In genomic region chr12:52247622-52248540, GRCh38 we compare ENCODE assay signal across 13 cellular contexts. TPM values are rescaled to one million over a fixed set of nuclear protein-coding genes. Genes with fewer than 3 reads are reported as not detected.
DNase-seq lines count a peak whose midpoint lies in the region; ATAC-seq and TF ChIP-seq lines count a peak whose summit lies in the region.
"Had no signal": no experiment of that assay in that cellular context is flagged by ENCODE, and none has a peak within 500 bp of the region (broad histone marks: within the 10 kb centered on the region; RNA-seq: fewer than 3 reads in every experiment).

No MANE protein-coding gene starts in this region.

- peaks cover 0 to 10% (median 2%) of the 10 kb centered on the region in 3 experiments; a peak in 3 of 7 replicates for H3K36me3 Mint-ChIP-seq in H9 (ENCODE audit: insufficient read depth in 1 of 3, low read depth in 3 of 3)
- H3K36me3 Mint-ChIP-seq in progenitor cell of endocrine pancreas (ENCODE audit: insufficient read depth): no peaks in the 10 kb centered on the region

- H3K4me2 ChIP-seq in H9 (ENCODE audit: insufficient read depth, insufficient read length, low read length): no peak overlapping the region

- no peak overlapping the region for H3K4ac ChIP-seq in H9 (ENCODE audit: low read depth, low read length)

- no peaks in the 10 kb centered on the region; the same call in 1 of the 2 replicates for H3K27me3 ChIP-seq in H9 (ENCODE audit: insufficient read depth, low read length)
- H3K27me3 ChIP-seq in breast epithelium: no peaks in the 10 kb centered on the region
- H3K27me3 ChIP-seq in brain microvascular endothelial cell (replicated peaks): no peaks in the 10 kb centered on the region
- H3K27me3 ChIP-seq: SJSA1 had no signal

- no peak for TF ChIP-seq CTCF in H9 (conservative IDR thresholded peaks at IDR 0.05)
- TF ChIP-seq CTCF in breast epithelium (IDR thresholded peaks at IDR 0.05): no peak
- no peak for TF ChIP-seq CTCF in progenitor cell of endocrine pancreas (IDR thresholded peaks at IDR 0.05; ENCODE audit: unreplicated experiment)
- TF ChIP-seq CTCF in brain microvascular endothelial cell (IDR thresholded peaks at IDR 0.05; ENCODE audit: low read depth, low read length, missing control alignments): no peak

- no peak overlapping the region for H2BK20ac ChIP-seq in H9 (ENCODE audit: low read depth, low read length, poor library complexity, severe bottlenecking)

- peak; percentile 46 for DNase-seq in NCI-H146 (lab: John Stamatoyannopoulos, UW)
- DNase-seq in NCI-H146 treated with DMSO at 0.1 percent for 48 hours (lab: John Stamatoyannopoulos, UW; ENCODE audit: unreplicated experiment): no peak
- peak; percentile 22 for DNase-seq in H9
- DNase-seq in breast epithelium (ENCODE audit: low spot score in 2 of 2): peak in 1 of 2 donors; percentile 48
- DNase-seq in progenitor cell of endocrine pancreas (ENCODE audit: low spot score, unreplicated experiment): no peak
- DNase-seq in brain microvascular endothelial cell: no peak
- DNase-seq in NCI-H187 treated with DMSO at 0.1 percent for 48 hours (lab: John Stamatoyannopoulos, UW): no peak
- DNase-seq: ACHN; activated CD4-positive, CD25-positive, alpha-beta regulatory T cell treated with anti-CD3 and anti-CD28 coated beads, Interleukin-2, amount 50 U/mL, for 72 hours; NCI-H1092 had no signal

- TF ChIP-seq POLR2A in breast epithelium (IDR thresholded peaks at IDR 0.05): no peak

- no peaks in the 10 kb centered on the region for H3K36me3 ChIP-seq in breast epithelium
- no peaks in the 10 kb centered on the region for H3K36me3 ChIP-seq in brain microvascular endothelial cell (replicated peaks)
- H3K36me3 ChIP-seq: SJSA1 had no signal

- in situ Hi-C loops in brain microvascular endothelial cell (cut with HindIII; ENCODE audit: low pct_ligation_motif_present, low sequenced_read_pairs): no loop called here

- no peak overlapping the region for H4K8ac ChIP-seq in H9 (replicated peaks; ENCODE audit: insufficient read length, low read depth, low read length)

- H3K4me3 Mint-ChIP-seq in H9 (no peak overlapping the region; a peak in 1 of 5 replicates), progenitor cell of endocrine pancreas (ENCODE audit: low read depth) (peak overlapping the region; percentile 65)
- H3K4me3 Mint-ChIP-seq: activated naive CD4-positive, alpha-beta T cell treated with anti-CD3 and anti-CD28 coated beads, Interleukin-2, amount 50 U/mL, for 24 hours had no signal

- H3K18ac ChIP-seq in H9 (ENCODE audit: insufficient read length, low read depth, low read length): no peak overlapping the region

- intact Hi-C loops in breast epithelium (cut with DNase I; ENCODE audit: low total_unique reads): no loop called here

- no peaks in the 10 kb centered on the region for H4K20me1 ChIP-seq in H9 (ENCODE audit: control insufficient read depth, insufficient read depth, insufficient read length)

- H3K79me1 ChIP-seq in H9 (ENCODE audit: insufficient read depth, low read depth, low read length, poor library complexity, severe bottlenecking): no peaks in the 10 kb centered on the region

- H3K79me2 ChIP-seq in H9 (ENCODE audit: insufficient read depth, low read length): no peaks in the 10 kb centered on the region

- no peaks in the 10 kb centered on the region for H3K23me2 ChIP-seq in H9 (ENCODE audit: insufficient read length, low read depth, low read length, poor library complexity, severe bottlenecking)

- no peak overlapping the region for H2AFZ ChIP-seq in H9 (ENCODE audit: low read length)

- no peak overlapping the region for H2AK5ac ChIP-seq in H9 (ENCODE audit: insufficient read length, low read length)

- H3K9me3 ChIP-seq in H9 (ENCODE audit: control insufficient read depth, low read depth, low read length) (no peaks in the 10 kb centered on the region), breast epithelium (no peaks in the 10 kb centered on the region)
- H3K9me3 ChIP-seq: SJSA1 had no signal

- no peak overlapping the region for H3K56ac ChIP-seq in H9 (ENCODE audit: insufficient read length, low read depth, low read length)

- no peak overlapping the region for H2BK120ac ChIP-seq in H9 (ENCODE audit: low read depth, low read length, poor library complexity, severe bottlenecking)

- ATAC-seq in GM19324 (IDR thresholded peaks at IDR 0.05; ENCODE audit: low FRiP score, unreplicated experiment): no peak

- no peak overlapping the region for H2BK15ac ChIP-seq in H9 (ENCODE audit: low read depth, low read length)

- H3K14ac ChIP-seq in H9 (ENCODE audit: insufficient read depth, low read length): no peak overlapping the region

- H3K4me1 ChIP-seq in H9 (ENCODE audit: insufficient read depth, low read length) (peaks cover 5% of the 10 kb centered on the region; the same call in 1 of the 2 replicates), breast epithelium (peaks cover 14 to 50% of the 10 kb centered on the region in 2 donors)

- H3K27me3 Mint-ChIP-seq in H9 (ENCODE audit: low read depth) (peaks cover 55% of the 10 kb centered on the region), progenitor cell of endocrine pancreas (peaks cover 67% of the 10 kb centered on the region)

- no peak overlapping the region for H3T11ph ChIP-seq in H9 (ENCODE audit: low read length)

- peaks cover 33 to 44% of the 10 kb centered on the region in 2 experiments for H3K4me1 Mint-ChIP-seq in H9
- H3K4me1 Mint-ChIP-seq in progenitor cell of endocrine pancreas (ENCODE audit: low read depth): peaks cover 43% of the 10 kb centered on the region

- H3K27ac ChIP-seq in H9 (ENCODE audit: insufficient read length, low read depth, low read length) (no peak overlapping the region), breast epithelium (peak overlapping the region; percentile 97 to 98), brain microvascular endothelial cell (no peak overlapping the region)

- no CpG with 5 or more reads among the region's 10 CpGs for WGBS in H9 (ENCODE audit: extremely low coverage, insufficient read length, low lambda C conversion rate)

- H3K9me3 Mint-ChIP-seq in H9 (no peaks in the 10 kb centered on the region), progenitor cell of endocrine pancreas (ENCODE audit: low read depth) (no peaks in the 10 kb centered on the region)
- H3K9me3 Mint-ChIP-seq: activated naive CD4-positive, alpha-beta T cell treated with anti-CD3 and anti-CD28 coated beads, Interleukin-2, amount 50 U/mL, for 24 hours had no signal

- H3K4me3 ChIP-seq in breast epithelium (no peak overlapping the region), brain microvascular endothelial cell (ENCODE audit: low read depth, low read length) (no peak overlapping the region)
- H3K4me3 ChIP-seq: SJSA1 had no signal

- H3K27ac Mint-ChIP-seq in H9 (peak overlapping the region in 2 of 3 experiments; percentile 45 to 68; a peak in 4 of 7 replicates), progenitor cell of endocrine pancreas (peak overlapping the region; percentile 91)

- no peak overlapping the region for H2BK5ac ChIP-seq in H9 (ENCODE audit: insufficient read length, low read length)

- H4K5ac ChIP-seq in H9 (ENCODE audit: insufficient read length, low read depth, low read length): no peak overlapping the region

- no peak overlapping the region for H4K91ac ChIP-seq in H9 (ENCODE audit: insufficient read length, low read depth, low read length)

- H3K23ac ChIP-seq in H9 (ENCODE audit: insufficient read length, low read depth, low read length): no peak overlapping the region

- no peak overlapping the region for H2BK12ac ChIP-seq in H9 (ENCODE audit: insufficient read length, low read depth, low read length)

- no peak overlapping the region for H3K9ac ChIP-seq in H9 (ENCODE audit: extremely low read depth, insufficient read length, low read length)

RNA-seq across cellular contexts. Expression of gene KRT7, which starts 14.8 kb away (rescaled TPM):
- total RNA-seq in H9 (2021) (8.9 and 10.0 TPM in 2 replicates), breast epithelium (1,000 to 10,000 TPM in 1 of 3 donors, 100 to 1,000 TPM in 1, 1 to 10 TPM in 1; 4.2 to 1,051 (median 358) TPM), progenitor cell of endocrine pancreas (11.6 and 18.2 TPM in 2 replicates)

RNA-seq across cellular contexts. Expression of gene KRT86, which starts 26.6 kb away (rescaled TPM):
- total RNA-seq in H9 (2021): not detected in 2 replicates
- 1 to 10 TPM in 1 of 3 donors, under 1 TPM in 1, not detected in 1; 0.66 to 2.2 TPM for total RNA-seq in breast epithelium
- not detected in 2 replicates for total RNA-seq in progenitor cell of endocrine pancreas

RNA-seq across cellular contexts. Expression of gene KRT81, which starts 43.5 kb away (rescaled TPM):
- not detected in 2 replicates for total RNA-seq in H9 (2021)
- total RNA-seq in breast epithelium: 10 to 100 TPM in 1 of 3 donors, 1 to 10 TPM in 1, not detected in 1; 3.6 to 29.9 TPM
- total RNA-seq in progenitor cell of endocrine pancreas: not detected in 2 replicates

RNA-seq across cellular contexts. Expression of gene KRT80, which starts 56.1 kb away (rescaled TPM):
- 0.07 TPM in 1 of 2 replicates, not detected in the other for total RNA-seq in H9 (2021)
- total RNA-seq in breast epithelium: 1 to 10 TPM in 2 of 3 donors, not detected in 1; 2.9 to 9.8 TPM
- total RNA-seq in progenitor cell of endocrine pancreas: 0.07 and 0.20 TPM in 2 replicates

Comparison
In these comparisons a context has a peak if more than half of its experiments do, and no peak if none do; other contexts are left out.
1. DNase-seq: peak in NCI-H146 (single experiment) and H9 (single experiment); none in NCI-H146 treated with DMSO at 0.1 percent for 48 hours (single experiment), progenitor cell of endocrine pancreas (single experiment), brain microvascular endothelial cell (single experiment) and NCI-H187 treated with DMSO at 0.1 percent for 48 hours (single experiment).
2. H3K27ac ChIP-seq: peak in breast epithelium (2 of 2); none in H9 (single experiment) and brain microvascular endothelial cell (single experiment).